ENCODE assay signal across 8 cellular contexts in genomic region chr5:610744-611730, GRCh38. TPM values are rescaled to one million over a fixed set of nuclear protein-coding genes. Genes with fewer than 3 reads are reported as not detected.
DNase-seq lines count a peak whose midpoint lies in the region; ATAC-seq, FAIRE-seq and TF ChIP-seq lines count a peak whose summit lies in the region.

No MANE protein-coding gene starts in this region.

- peaks cover 7% of the 10 kb centered on the region for H3K36me3 Mint-ChIP-seq in central memory CD8-positive, alpha-beta T cell (ENCODE audit: insufficient read depth)
- H3K36me3 Mint-ChIP-seq in naive thymus-derived CD4-positive, alpha-beta T cell, result peaks cover 0 to 12% (median 5%) of the 10 kb centered on the region in 5 donors

- H3K27me3 ChIP-seq in HUES6 (ENCODE audit: control insufficient read depth, insufficient read depth, low read length), result 0 out of 2 replicates have a peak, but pooled peaks cover 5% of the 10 kb centered on the region
- no peaks in the 10 kb centered on the region for H3K27me3 ChIP-seq in naive thymus-derived CD4-positive, alpha-beta T cell (ENCODE audit: control insufficient read depth in 2 of 2, insufficient read depth in 2 of 2, low read length in 2 of 2)

- no peak for ATAC-seq in central memory CD8-positive, alpha-beta T cell (replicated peaks; ENCODE audit: extremely low read depth, poor library complexity, severe bottlenecking)
- ATAC-seq in naive thymus-derived CD4-positive, alpha-beta T cell, result no peak
- no peak for ATAC-seq in GM21381 (IDR thresholded peaks at IDR 0.05; ENCODE audit: unreplicated experiment)

- FAIRE-seq in H54 (lab: Jason Lieb, UNC), result no peak

- H3K4me1 Mint-ChIP-seq in central memory CD8-positive, alpha-beta T cell, result peaks cover 47% of the 10 kb centered on the region
- H3K4me1 Mint-ChIP-seq in naive thymus-derived CD4-positive, alpha-beta T cell, result peaks cover 31 to 55% (median 49%) of the 10 kb centered on the region in 7 donors

- H3K36me3 ChIP-seq in HUES6 (ENCODE audit: control insufficient read depth, insufficient read depth, low read length), result no peaks in the 10 kb centered on the region
- H3K36me3 ChIP-seq in naive thymus-derived CD4-positive, alpha-beta T cell (ENCODE audit: control insufficient read depth in 2 of 3, insufficient read depth in 3 of 3, low read length in 3 of 3), result no peaks in the 10 kb centered on the region

- no peak overlapping the region for H3K27ac ChIP-seq in HUES6 (ENCODE audit: low read depth, low read length)
- peak overlapping the region; percentile 75 for H3K27ac ChIP-seq in naive thymus-derived CD4-positive, alpha-beta T cell (ENCODE audit: low read depth, low read length)

- no peak overlapping the region for H3K9ac ChIP-seq in HUES6 (ENCODE audit: low read length)

- CTCF ChIA-PET in AG04449 (lab: Yijun Ruan, JAX), result no interaction called here
- CTCF ChIA-PET in naive thymus-derived CD4-positive, alpha-beta T cell (lab: Charles Lee), result no interaction called here

- TF ChIP-seq CTCF in AG04449 (IDR thresholded peaks at IDR 0.05; ENCODE audit: insufficient read depth, low read length, missing control alignments), result no peak

- H3K4me3 Mint-ChIP-seq in central memory CD8-positive, alpha-beta T cell, result peak overlapping the region; percentile 91
- peak overlapping the region; percentile 75 to 98 (median 86) for H3K4me3 Mint-ChIP-seq in naive thymus-derived CD4-positive, alpha-beta T cell

- peak overlapping the region; percentile 84 for H3K4me3 ChIP-seq in AG04449 (ENCODE audit: low read depth, low read length)
- H3K4me3 ChIP-seq in HUES6 (ENCODE audit: low read depth, low read length), result peak overlapping the region; percentile 77
- peak overlapping the region; percentile 59 for H3K4me3 ChIP-seq in naive thymus-derived CD4-positive, alpha-beta T cell (ENCODE audit: low read length)

- no peak overlapping the region for H3K27ac Mint-ChIP-seq in central memory CD8-positive, alpha-beta T cell (ENCODE audit: low read depth)
- peak overlapping the region in 7 of 9 donors; percentile 48 to 85 (median 65) for H3K27ac Mint-ChIP-seq in naive thymus-derived CD4-positive, alpha-beta T cell

- no peak; the same call in 1 of the 2 replicates for TF ChIP-seq POLR2A in H54 (IDR thresholded peaks at IDR 0.05; ENCODE audit: low read depth, low read length)

- POLR2A ChIA-PET in AG04449 (lab: Yijun Ruan, JAX), result no interaction called here
- POLR2A ChIA-PET in naive thymus-derived CD4-positive, alpha-beta T cell (lab: Charles Lee), result interaction anchor here (0.6 to 2.4 kb wide), 5 partner anchors 11 to 393 kb away, joined by 3 to 6 read pairs (median 4); partner anchors contain the start of genes BRD9, CCDC127, SDHA and TRIP13

- H3K9me3 Mint-ChIP-seq in central memory CD8-positive, alpha-beta T cell, result no peaks in the 10 kb centered on the region
- H3K9me3 Mint-ChIP-seq in naive thymus-derived CD4-positive, alpha-beta T cell, result peaks cover 0 to 3% (median 0%) of the 10 kb centered on the region in 11 donors

- H3K27me3 Mint-ChIP-seq in central memory CD8-positive, alpha-beta T cell, result peaks cover 19% of the 10 kb centered on the region
- peaks cover 0 to 16% (median 8%) of the 10 kb centered on the region in 5 donors for H3K27me3 Mint-ChIP-seq in naive thymus-derived CD4-positive, alpha-beta T cell

- H3K9me3 ChIP-seq in HUES6 (ENCODE audit: control insufficient read depth, insufficient read depth, low read depth, low read length), result no peaks in the 10 kb centered on the region
- no peaks in the 10 kb centered on the region for H3K9me3 ChIP-seq in naive thymus-derived CD4-positive, alpha-beta T cell (ENCODE audit: control insufficient read depth in 2 of 3, low read length in 3 of 3)

- no peaks in the 10 kb centered on the region; the same call in 1 of the 2 replicates for H3K4me1 ChIP-seq in HUES6 (ENCODE audit: control insufficient read depth, insufficient read depth, low read length)
- peaks cover 5 to 7% of the 10 kb centered on the region in 2 donors for H3K4me1 ChIP-seq in naive thymus-derived CD4-positive, alpha-beta T cell (ENCODE audit: control insufficient read depth in 2 of 2, insufficient read depth in 2 of 2, low read length in 2 of 2)

- intact Hi-C loops in naive thymus-derived CD4-positive, alpha-beta T cell (cut with micrococcal nuclease), result loop anchor here (2.0 to 10.0 kb wide), 8 partner anchors 164 to 1194 kb away; partner anchors contain the start of genes NDUFS6 (in 1 of the 2), PDCD6 (in 1 of the 2) and ZDHHC11B (in 1 of the 2)

- DNase-seq in AG04449 (ENCODE audit: low read depth, low spot score) (no peak), H4 (ENCODE audit: low spot score) (no peak), H54 (ENCODE audit: insufficient read length, low spot score) (no peak), nucleus accumbens (lab: John Stamatoyannopoulos, UW) (no peak)
- DNase-seq in central memory CD8-positive, alpha-beta T cell (ENCODE audit: low spot score in 2 of 2), result no peak
- DNase-seq in naive thymus-derived CD4-positive, alpha-beta T cell, result peak in 1 of 9 donors; percentile 2

RNA-seq across cellular contexts. Expression of gene CEP72, which starts 1.1 kb away (rescaled TPM):
- 10 to 100 TPM; 13.4 to 33.8 (median 22.7) TPM for total RNA-seq in naive thymus-derived CD4-positive, alpha-beta T cell
- 1 to 10 TPM; 6.0 to 8.7 TPM for polyA plus RNA-seq in naive thymus-derived CD4-positive, alpha-beta T cell
- 4.8 TPM in 2 replicates for total RNA-seq in H4 (2014; rRNA removed; shearing (Covaris generic))
